In the genomic region with DNA sequence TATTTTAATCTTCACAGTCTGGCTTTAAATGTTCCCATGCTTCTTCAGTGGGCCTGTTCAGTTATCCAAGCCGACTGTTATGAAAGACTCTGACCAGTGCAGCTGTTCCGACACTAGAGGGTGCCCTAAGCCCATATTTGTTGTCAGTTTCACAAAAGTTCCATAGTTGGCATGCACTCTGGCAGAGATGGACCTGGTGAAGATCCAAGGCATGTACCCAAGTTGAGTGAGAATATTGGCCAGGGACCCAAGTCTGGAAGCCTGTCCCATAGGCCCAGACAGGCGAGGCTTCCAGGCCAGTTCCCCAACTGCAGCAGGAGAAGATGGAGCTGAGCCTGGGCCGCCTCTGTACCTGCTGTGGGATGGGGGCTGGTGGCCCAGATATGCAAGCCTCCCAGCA, we compare ENCODE assay signal across 9 cellular contexts. TPM values are rescaled to one million over a fixed set of nuclear protein-coding genes. Genes with fewer than 3 reads are reported as not detected.
A peak's percentile ranks its signal among the peaks of the same experiment; 100 is the strongest.
DNase-seq lines count a peak whose midpoint lies in the region; ATAC-seq and TF ChIP-seq lines count a peak whose summit lies in the region.
"Had no signal": no experiment of that assay in that cellular context is flagged by ENCODE, and none has a peak within 500 bp of the region (broad histone marks: within the 10 kb centered on the region; RNA-seq: fewer than 3 reads in every experiment).

No MANE protein-coding gene starts in this region.

- TF ChIP-seq POLR2A in GM18505 (IDR thresholded peaks at IDR 0.05; ENCODE audit: borderline replicate concordance, extremely low read depth, insufficient read depth, insufficient read length): no peak

- H3K27me3 Mint-ChIP-seq in activated T-helper 17 cell treated with anti-CD3 and anti-CD28 coated beads, Interleukin-2, amount 50 U/mL, for 72 hours: peaks cover 10% of the 10 kb centered on the region

- H3K27ac Mint-ChIP-seq in activated T-helper 17 cell treated with anti-CD3 and anti-CD28 coated beads, Interleukin-2, amount 50 U/mL, for 72 hours: no peak overlapping the region

- ATAC-seq in HG02759 (IDR thresholded peaks at IDR 0.05; ENCODE audit: unreplicated experiment) (peak; percentile 73), GM18505 (IDR thresholded peaks at IDR 0.05; ENCODE audit: unreplicated experiment) (no peak)
- ATAC-seq in activated T-helper 17 cell treated with anti-CD3 and anti-CD28 coated beads, Interleukin-2, amount 50 U/mL, for 72 hours (replicated peaks): peak; percentile 70

- DNase-seq in D341Med (ENCODE audit: low spot score): peak; percentile 65
- peak; percentile 60 for DNase-seq in RPMI7951 (ENCODE audit: low read depth)
- DNase-seq in globus pallidus (ENCODE audit: low spot score): peak; percentile 40
- no peak for DNase-seq in retinal pigment epithelial cell (ENCODE audit: low read depth)
- DNase-seq in OCI-M2 (lab: John Stamatoyannopoulos, UW; ENCODE audit: unreplicated experiment): no peak

- H3K36me3 Mint-ChIP-seq in activated T-helper 17 cell treated with anti-CD3 and anti-CD28 coated beads, Interleukin-2, amount 50 U/mL, for 72 hours (ENCODE audit: low read depth): no peaks in the 10 kb centered on the region

- H3K4me3 ChIP-seq in retinal pigment epithelial cell (ENCODE audit: low read length): no peak overlapping the region

- peaks cover 3% of the 10 kb centered on the region for H3K9me3 Mint-ChIP-seq in activated T-helper 17 cell treated with anti-CD3 and anti-CD28 coated beads, Interleukin-2, amount 50 U/mL, for 72 hours

- peak; percentile 54 for TF ChIP-seq CTCF in retinal pigment epithelial cell (conservative IDR thresholded peaks at IDR 0.05; ENCODE audit: low read depth, low read length)

- H3K4me1 Mint-ChIP-seq in activated T-helper 17 cell treated with anti-CD3 and anti-CD28 coated beads, Interleukin-2, amount 50 U/mL, for 72 hours: no peaks in the 10 kb centered on the region

- no peak overlapping the region for H3K4me3 Mint-ChIP-seq in activated T-helper 17 cell treated with anti-CD3 and anti-CD28 coated beads, Interleukin-2, amount 50 U/mL, for 72 hours

RNA-seq across cellular contexts. Expression of a gene that starts 27.4 kb away (rescaled TPM):
- total RNA-seq in RPMI7951 (2014; rRNA removed; shearing (Covaris generic)): not detected in 2 replicates
- not detected for total RNA-seq in activated T-helper 17 cell treated with anti-CD3 and anti-CD28 coated beads, Interleukin-2, amount 50 U/mL, for 72 hours
- total RNA-seq: urinary bladder had no signal

Comparison
In these comparisons a context has a peak if more than half of its experiments do, and no peak if none do; other contexts are left out.
1. DNase-seq: peak in D341Med (single experiment), RPMI7951 (single experiment) and globus pallidus (single experiment); none in retinal pigment epithelial cell (single experiment) and OCI-M2 (single experiment).